In genomic region chr2:84731185-84731584, GRCh38 we compare ENCODE assay signal across 9 cellular contexts.
"Had no signal": no experiment of that assay in that cellular context is flagged by ENCODE, and none has a peak within 500 bp of the region (broad histone marks: within the 10 kb centered on the region; RNA-seq: fewer than 3 reads in every experiment).

No MANE protein-coding gene starts in this region.

- H3K9ac ChIP-seq: GM23248 had no signal

- H3K4me2 ChIP-seq: GM23338 had no signal

- H3K27ac Mint-ChIP-seq: GM23338, H9, HFFc6 had no signal

- H3K4me3 Mint-ChIP-seq: GM23338, H9, HFFc6 had no signal

- H3K4me1 ChIP-seq: HAP-1 had no signal

- H3K9me3 ChIP-seq: HAP-1 had no signal

- H3K27ac ChIP-seq: GM23248 had no signal

- H3K9me3 Mint-ChIP-seq: GM23338, HFFc6 had no signal

- H3K4me1 Mint-ChIP-seq: GM23338, H9 had no signal

- H3K4me3 ChIP-seq: GM23248, GM23338, HAP-1 had no signal

- ATAC-seq: GM23338, HCT116 had no signal

- H2AFZ ChIP-seq: GM23248, GM23338 had no signal

- DNase-seq: GM23248, GOT3, H7, H9, HCEC 1CT, HFFc6 had no signal

- H3K36me3 ChIP-seq: HAP-1 had no signal
